ENCODE assay signal across 1 cellular context in the genomic region with DNA sequence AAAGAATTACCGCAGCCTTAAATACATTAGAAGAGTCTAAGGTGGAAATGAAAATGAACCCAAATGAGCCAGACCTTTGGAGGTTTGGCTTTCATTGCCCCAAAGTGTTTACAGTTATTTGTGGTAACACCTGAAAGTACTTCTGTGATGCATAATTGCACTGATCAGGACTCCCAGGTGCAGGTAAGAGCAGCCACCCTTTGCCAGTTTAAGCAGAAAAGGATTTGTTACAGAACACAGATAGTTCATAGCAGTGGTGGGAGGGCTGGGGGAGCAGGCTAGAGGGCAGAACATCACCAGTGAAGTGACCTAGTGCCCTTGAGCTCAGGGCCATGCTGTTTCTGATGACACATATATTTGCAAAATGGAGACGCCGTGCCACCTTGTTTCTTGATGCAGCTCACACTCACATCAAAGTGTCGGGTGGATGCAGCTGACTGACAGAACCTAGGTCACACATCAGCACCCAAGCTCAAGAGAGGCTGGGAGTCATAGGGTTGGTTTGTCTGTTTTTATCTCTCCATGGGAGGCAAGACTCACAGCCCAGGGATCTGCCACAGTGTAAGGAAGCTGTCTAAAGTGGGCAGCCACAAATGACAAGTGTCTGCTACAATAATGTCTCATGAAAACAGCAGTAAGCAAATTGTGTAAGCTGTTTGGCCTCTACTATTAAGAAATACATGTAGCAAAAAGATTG.
TF ChIP-seq lines count a peak whose summit lies in the region.

No MANE protein-coding gene starts in this region.

TF ChIP-seq in WTC11, 78 proteins besides CTCF, POLR2A, EP300 and RAD21 (continued from another document):
- TF ChIP-seq PREB (CRISPR knock-in tag; IDR thresholded peaks at IDR 0.05; ENCODE audit: borderline replicate concordance), result no peak
